ENCODE assay signal across 16 cellular contexts in the genomic region with DNA sequence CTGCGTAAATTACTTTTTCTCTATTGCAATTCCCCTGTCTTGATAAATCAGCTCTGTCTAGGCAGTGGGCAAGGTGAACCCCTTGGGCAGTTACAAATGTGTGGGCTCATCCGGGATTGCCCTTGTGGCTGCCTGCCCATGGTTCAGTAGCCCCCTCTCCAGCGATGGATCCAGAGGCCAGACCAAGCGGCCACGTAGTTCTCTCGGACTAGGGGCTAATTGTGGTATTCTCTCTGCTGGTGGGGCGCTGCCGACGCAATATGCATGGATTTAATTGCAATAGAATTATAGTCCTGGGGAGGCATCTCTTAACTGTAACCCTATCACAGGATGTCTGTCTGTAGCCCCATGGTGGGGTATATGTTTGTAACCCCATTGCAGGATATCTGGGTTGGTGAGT.
A peak's percentile ranks its signal among the peaks of the same experiment; 100 is the strongest.
DNase-seq lines count a peak whose midpoint lies in the region; FAIRE-seq and TF ChIP-seq lines count a peak whose summit lies in the region.
"Had no signal": no experiment of that assay in that cellular context is flagged by ENCODE, and none has a peak within 500 bp of the region (broad histone marks: within the 10 kb centered on the region; RNA-seq: fewer than 3 reads in every experiment).

No MANE protein-coding gene starts in this region.

- H3F3A ChIP-seq in neural progenitor cell (ENCODE audit: low read depth) = peaks cover 19% of the 10 kb centered on the region

- no peak overlapping the region for H3T11ph ChIP-seq in H9 (ENCODE audit: low read length)

- no peak overlapping the region for H2AK5ac ChIP-seq in H9 (ENCODE audit: insufficient read length, low read length)

- H3K79me2 ChIP-seq in H9 (ENCODE audit: insufficient read depth, low read length) (peaks cover 40% of the 10 kb centered on the region), endothelial cell of umbilical vein (ENCODE audit: control insufficient read depth, insufficient read depth, low read length) (no peaks in the 10 kb centered on the region), neural progenitor cell (ENCODE audit: low read depth) (peaks cover 36% of the 10 kb centered on the region)

- no peak overlapping the region for H2AFZ ChIP-seq in H9 (ENCODE audit: low read length)
- no peak overlapping the region for H2AFZ ChIP-seq in endothelial cell of umbilical vein (ENCODE audit: low read depth, low read length)
- no peak overlapping the region for H2AFZ ChIP-seq in neural progenitor cell (replicated peaks)

- no peak overlapping the region for H2BK120ac ChIP-seq in H9 (ENCODE audit: low read depth, low read length, poor library complexity, severe bottlenecking)

- peak overlapping the region; percentile 71 to 87 for H3K4me3 Mint-ChIP-seq in H9
- no peak overlapping the region for H3K4me3 Mint-ChIP-seq in neural progenitor cell
- H3K4me3 Mint-ChIP-seq: CD4-positive, CD25-positive, alpha-beta regulatory T cell had no signal

- peaks cover 31% of the 10 kb centered on the region for H3K4me1 ChIP-seq in H9 (ENCODE audit: insufficient read depth, low read length)
- H3K4me1 ChIP-seq in endothelial cell of umbilical vein (ENCODE audit: control insufficient read depth, extremely low read depth, insufficient read depth, low read length) = peaks cover 23% of the 10 kb centered on the region
- peaks cover 53% of the 10 kb centered on the region for H3K4me1 ChIP-seq in neural progenitor cell
- H3K4me1 ChIP-seq: BE2C, HAP-1, Peyer's patch, SJSA1 had no signal

- no peak overlapping the region for H3K18ac ChIP-seq in H9 (ENCODE audit: insufficient read length, low read depth, low read length)

- H3K79me1 ChIP-seq in H9 (ENCODE audit: insufficient read depth, low read depth, low read length, poor library complexity, severe bottlenecking) = no peaks in the 10 kb centered on the region

- intact Hi-C loops in endothelial cell of umbilical vein (cut with micrococcal nuclease) = loop anchor here (10.0 kb wide), 2 partner anchors 232 to 318 kb away; partner anchors contain the start of gene CEP43
- intact Hi-C loops in dorsolateral prefrontal cortex (cut with DNase I) = loop anchor here in 1 of 2 donors (5.0 kb wide), 1 partner anchor 51 kb away; no protein-coding TSS in a partner anchor

- DNase-seq in H9 (no peak), WERI-Rb-1 (no peak), endothelial cell of umbilical vein (ENCODE audit: low read depth, low spot score) (no peak), neural progenitor cell (ENCODE audit: low spot score) (no peak), NCI-H82 treated with DMSO at 0.1 percent for 48 hours (lab: John Stamatoyannopoulos, UW; ENCODE audit: unreplicated experiment) (no peak), urothelium cell line (ENCODE audit: low spot score) (no peak), dorsolateral prefrontal cortex (no peak)
- DNase-seq: BE2C; CD4-positive, CD25-positive, alpha-beta regulatory T cell; Kasumi-1; NCI-H1694; NCI-H2081; NCI-H82; Peyer's patch had no signal

- H2BK5ac ChIP-seq in H9 (ENCODE audit: insufficient read length, low read length) = no peak overlapping the region

- H2BK20ac ChIP-seq in H9 (ENCODE audit: low read depth, low read length, poor library complexity, severe bottlenecking) = no peak overlapping the region

- no peak overlapping the region for H3K23ac ChIP-seq in H9 (ENCODE audit: insufficient read length, low read depth, low read length)

- H3K36me3 ChIP-seq in WERI-Rb-1 = no peaks in the 10 kb centered on the region
- no peaks in the 10 kb centered on the region for H3K36me3 ChIP-seq in endothelial cell of umbilical vein (ENCODE audit: control insufficient read depth in 2 of 2, extremely low read depth in 1 of 2, insufficient read depth in 2 of 2, low read length in 2 of 2)
- no peaks in the 10 kb centered on the region for H3K36me3 ChIP-seq in neural progenitor cell
- H3K36me3 ChIP-seq: BE2C, HAP-1, Peyer's patch, SJSA1 had no signal

- H4K8ac ChIP-seq in H9 (replicated peaks; ENCODE audit: insufficient read length, low read depth, low read length) = no peak overlapping the region

- no peak overlapping the region for H2BK15ac ChIP-seq in H9 (ENCODE audit: low read depth, low read length)

- no peaks in the 10 kb centered on the region for H4K20me1 ChIP-seq in H9 (ENCODE audit: control insufficient read depth, insufficient read depth, insufficient read length)
- no peaks in the 10 kb centered on the region for H4K20me1 ChIP-seq in endothelial cell of umbilical vein (replicated peaks; ENCODE audit: control insufficient read depth, extremely low read depth, insufficient read depth, low read length)
- H4K20me1 ChIP-seq in neural progenitor cell (ENCODE audit: low read depth) = no peaks in the 10 kb centered on the region

- H3K27ac Mint-ChIP-seq in H9 = peak overlapping the region in 1 of 3 experiments; percentile 63; a peak in 2 of 7 replicates
- no peak overlapping the region for H3K27ac Mint-ChIP-seq in neural progenitor cell
- H3K27ac Mint-ChIP-seq: CD4-positive, CD25-positive, alpha-beta regulatory T cell had no signal

- dilution Hi-C loops in endothelial cell of umbilical vein (cut with MboI; ENCODE audit: extremely low pct_ligation_motif_present, low sequenced_read_pairs) = no loop called here

- no peak overlapping the region for H4K91ac ChIP-seq in H9 (ENCODE audit: insufficient read length, low read depth, low read length)

- H3K4me1 Mint-ChIP-seq in H9 = peaks cover 66 to 79% of the 10 kb centered on the region in 2 experiments
- H3K4me1 Mint-ChIP-seq in neural progenitor cell = peaks cover 50% of the 10 kb centered on the region
- H3K4me1 Mint-ChIP-seq: CD4-positive, CD25-positive, alpha-beta regulatory T cell had no signal

- H3K9ac ChIP-seq in H9 (ENCODE audit: extremely low read depth, insufficient read length, low read length) (no peak overlapping the region), endothelial cell of umbilical vein (replicated peaks; ENCODE audit: extremely low read depth, insufficient read depth, low read length) (no peak overlapping the region), neural progenitor cell (no peak overlapping the region)

- peaks cover 0 to 28% (median 2%) of the 10 kb centered on the region in 3 experiments; a peak in 2 of 7 replicates for H3K36me3 Mint-ChIP-seq in H9 (ENCODE audit: insufficient read depth in 1 of 3, low read depth in 3 of 3)
- no peaks in the 10 kb centered on the region for H3K36me3 Mint-ChIP-seq in neural progenitor cell
- H3K36me3 Mint-ChIP-seq: CD4-positive, CD25-positive, alpha-beta regulatory T cell had no signal

- CTCF ChIA-PET in endothelial cell of umbilical vein (lab: Charles Lee) = no interaction called here

- H3K4ac ChIP-seq in H9 (ENCODE audit: low read depth, low read length) = no peak overlapping the region

- FAIRE-seq in endothelial cell of umbilical vein (lab: Jason Lieb, UNC) (no peak), urothelium cell line (lab: Jason Lieb, UNC) (no peak)

- H4K5ac ChIP-seq in H9 (ENCODE audit: insufficient read length, low read depth, low read length) = no peak overlapping the region

- peaks cover 11% of the 10 kb centered on the region for H3K23me2 ChIP-seq in H9 (ENCODE audit: insufficient read length, low read depth, low read length, poor library complexity, severe bottlenecking)

- no peaks in the 10 kb centered on the region for H3K9me3 ChIP-seq in H9 (ENCODE audit: control insufficient read depth, low read depth, low read length)
- H3K9me3 ChIP-seq in WERI-Rb-1 (ENCODE audit: severe bottlenecking) = no peaks in the 10 kb centered on the region
- H3K9me3 ChIP-seq in endothelial cell of umbilical vein (replicated peaks; ENCODE audit: control insufficient read depth, insufficient read depth, low read length) = no peaks in the 10 kb centered on the region
- H3K9me3 ChIP-seq in neural progenitor cell (ENCODE audit: low read depth) = no peaks in the 10 kb centered on the region
- H3K9me3 ChIP-seq: BE2C, HAP-1, Peyer's patch, SJSA1 had no signal

- H3K4me3 ChIP-seq in WERI-Rb-1 (ENCODE audit: low read depth, low read length) (no peak overlapping the region), endothelial cell of umbilical vein (replicated peaks in 1 of 3; ENCODE audit: insufficient read depth in 1 of 3, low read depth in 1 of 3, low read length in 3 of 3) (no peak overlapping the region), neural progenitor cell (no peak overlapping the region), dorsolateral prefrontal cortex (no peak overlapping the region)
- H3K4me3 ChIP-seq: HAP-1, Peyer's patch, SJSA1 had no signal

- no peak overlapping the region for H3K27ac ChIP-seq in H9 (ENCODE audit: insufficient read length, low read depth, low read length)
- H3K27ac ChIP-seq in WERI-Rb-1 = peak overlapping the region; percentile 74
- H3K27ac ChIP-seq in endothelial cell of umbilical vein (ENCODE audit: insufficient read depth, low read depth, low read length) = peak overlapping the region; percentile 36
- H3K27ac ChIP-seq in neural progenitor cell = no peak overlapping the region
- H3K27ac ChIP-seq in dorsolateral prefrontal cortex = no peak overlapping the region
- H3K27ac ChIP-seq: Peyer's patch, SJSA1 had no signal

- TF ChIP-seq POLR2A in endothelial cell of umbilical vein (IDR thresholded peaks at IDR 0.05; ENCODE audit: low read depth, low read length) = no peak

- H3K27me3 ChIP-seq in H9 (ENCODE audit: insufficient read depth, low read length) = no peaks in the 10 kb centered on the region
- no peaks in the 10 kb centered on the region for H3K27me3 ChIP-seq in WERI-Rb-1 (ENCODE audit: insufficient read depth, low read depth, severe bottlenecking)
- no peaks in the 10 kb centered on the region for H3K27me3 ChIP-seq in endothelial cell of umbilical vein (ENCODE audit: control insufficient read depth in 2 of 2, insufficient read depth in 2 of 2, low read length in 2 of 2)
- H3K27me3 ChIP-seq in neural progenitor cell = peaks cover 30% of the 10 kb centered on the region
- H3K27me3 ChIP-seq in dorsolateral prefrontal cortex = peaks cover 0 to 12% (median 0%) of the 10 kb centered on the region in 45 donors
- H3K27me3 ChIP-seq: BE2C, Peyer's patch had no signal

- no peak overlapping the region for H3K14ac ChIP-seq in H9 (ENCODE audit: insufficient read depth, low read length)

- H3K9me3 Mint-ChIP-seq in H9 = no peaks in the 10 kb centered on the region; a peak in 1 of 5 replicates
- peaks cover 5% of the 10 kb centered on the region for H3K9me3 Mint-ChIP-seq in neural progenitor cell
- H3K9me3 Mint-ChIP-seq: CD4-positive, CD25-positive, alpha-beta regulatory T cell had no signal

- H3K27me3 Mint-ChIP-seq in H9 (ENCODE audit: low read depth) = no peaks in the 10 kb centered on the region; the same call in 1 of the 2 replicates
- H3K27me3 Mint-ChIP-seq in neural progenitor cell (ENCODE audit: insufficient read depth, low read depth) = peaks cover 9% of the 10 kb centered on the region

- no peak overlapping the region for H2BK12ac ChIP-seq in H9 (ENCODE audit: insufficient read length, low read depth, low read length)

- BruUV-seq in endothelial cell of umbilical vein (replicated peaks; lab: Mats Ljungman, UMichigan) = no TSS peak

- POLR2A ChIA-PET in endothelial cell of umbilical vein (lab: Charles Lee) = no interaction called here

- no peak for TF ChIP-seq CTCF in H9 (conservative IDR thresholded peaks at IDR 0.05)
- no peak for TF ChIP-seq CTCF in WERI-Rb-1 (IDR thresholded peaks at IDR 0.05; ENCODE audit: low read depth, low read length)
- TF ChIP-seq CTCF in endothelial cell of umbilical vein (IDR thresholded peaks at IDR 0.05; ENCODE audit: extremely low read depth in 1 of 2, insufficient read depth in 1 of 2, low read depth in 1 of 2, low read length in 2 of 2) = no peak
- no peak for TF ChIP-seq CTCF in neural progenitor cell (IDR thresholded peaks at IDR 0.05)
- TF ChIP-seq CTCF in dorsolateral prefrontal cortex (IDR thresholded peaks at IDR 0.05 in 54 of 56, conservative IDR thresholded peaks at IDR 0.05 in 2 of 56; ENCODE audit: low read depth in 1 of 56, partially characterized antibody in 56 of 56) = no peak

- no CpG with 5 or more reads among the region's 9 CpGs for whole genome bisulfite sequencing in H9 (ENCODE audit: extremely low coverage, insufficient read length, low lambda C conversion rate)

- no peaks in the 10 kb centered on the region for H3K9me1 ChIP-seq in endothelial cell of umbilical vein (replicated peaks; ENCODE audit: control insufficient read depth, extremely low read depth, insufficient read depth, low read length)

- H3K56ac ChIP-seq in H9 (ENCODE audit: insufficient read length, low read depth, low read length) = no peak overlapping the region

- H3K4me2 ChIP-seq in H9 (ENCODE audit: insufficient read depth, insufficient read length, low read length) (peak overlapping the region; percentile 23), endothelial cell of umbilical vein (ENCODE audit: insufficient read depth, low read length) (no peak overlapping the region), neural progenitor cell (peak overlapping the region; percentile 33)

Comparison
In these comparisons a context has a peak if more than half of its experiments do, and no peak if none do; other contexts are left out.
1. H3K27ac ChIP-seq: peak in WERI-Rb-1 (single experiment) and endothelial cell of umbilical vein (single experiment); none in H9 (single experiment), neural progenitor cell (single experiment) and dorsolateral prefrontal cortex (0 of 59).